ENCODE assay signal across 23 cellular contexts in the genomic region with DNA sequence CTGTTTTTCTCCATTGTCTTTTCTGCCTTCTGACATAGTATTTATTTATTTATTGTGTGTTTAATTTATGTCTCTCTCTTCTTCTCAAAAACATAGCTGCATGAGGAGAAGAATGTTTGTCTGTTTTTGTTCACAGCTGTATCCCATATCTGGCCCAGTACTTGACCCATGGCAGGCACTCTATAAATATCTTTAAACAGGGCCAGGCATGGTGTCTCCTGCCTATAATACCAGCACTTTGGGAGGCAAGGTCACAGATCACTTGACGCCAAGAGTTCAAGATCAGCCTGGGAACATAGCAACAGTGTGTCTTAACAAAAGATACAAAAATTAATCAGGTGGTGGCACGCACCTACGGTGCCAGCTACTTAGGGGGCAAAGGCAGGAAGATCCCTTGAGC.
"Had no signal": no experiment of that assay in that cellular context is flagged by ENCODE, and none has a peak within 500 bp of the region (broad histone marks: within the 10 kb centered on the region; RNA-seq: fewer than 3 reads in every experiment).

No MANE protein-coding gene starts in this region.

- H3K27ac ChIP-seq: epithelial cell of prostate, esophagus squamous epithelium, gastrocnemius medialis, heart right ventricle, left lung, lower lobe of right lung had no signal

- H3K27me3 Mint-ChIP-seq: dendritic cell treated with granulocyte-macrophage colony-stimulating factor and Interleukin-4, amounts not matched to agents 40 ng/mL and 50 ng/mL, for 4 days; naive B cell had no signal

- H3K4me3 ChIP-seq: esophagus squamous epithelium, gastrocnemius medialis, heart right ventricle, left lung, lower lobe of right lung, mucosa of descending colon had no signal

- H3K36me3 ChIP-seq: esophagus squamous epithelium, gastrocnemius medialis, heart right ventricle, left lung, lower lobe of right lung had no signal

- H3K9me3 ChIP-seq: esophagus squamous epithelium, gastrocnemius medialis, heart right ventricle, left lung, lower lobe of right lung, mucosa of descending colon had no signal

- H3K27me3 ChIP-seq: gastrocnemius medialis had no signal

- H3K4me3 Mint-ChIP-seq: dendritic cell treated with granulocyte-macrophage colony-stimulating factor and Interleukin-4, amounts not matched to agents 40 ng/mL and 50 ng/mL, for 4 days; effector memory CD8-positive, alpha-beta T cell; endodermal cell; mesothelial cell of epicardium; naive B cell had no signal

- H3K27ac Mint-ChIP-seq: dendritic cell treated with granulocyte-macrophage colony-stimulating factor and Interleukin-4, amounts not matched to agents 40 ng/mL and 50 ng/mL, for 4 days; effector memory CD8-positive, alpha-beta T cell; endodermal cell; mesothelial cell of epicardium; naive B cell had no signal

- H3K4me1 ChIP-seq: esophagus squamous epithelium, gastrocnemius medialis, heart right ventricle, left lung, lower lobe of right lung had no signal

- H3K9me3 Mint-ChIP-seq: dendritic cell treated with granulocyte-macrophage colony-stimulating factor and Interleukin-4, amounts not matched to agents 40 ng/mL and 50 ng/mL, for 4 days; mesothelial cell of epicardium had no signal

- ATAC-seq: effector memory CD8-positive, alpha-beta T cell; esophagus mucosa; gastrocnemius medialis; left colon; left lung; mucosa of descending colon had no signal

- H3K4me1 Mint-ChIP-seq: naive B cell had no signal

- DNase-seq: cortex of kidney; effector CD8-positive, alpha-beta T cell; effector memory CD8-positive, alpha-beta T cell; erythroblast; esophagus squamous epithelium; foreskin fibroblast; foreskin melanocyte; gastrocnemius medialis; glutamatergic neuron; head of caudate nucleus; heart right ventricle; hippocampal formation; left colon; left lung; lower lobe of right lung; mesenchymal stem cell; mucosa of descending colon; naive B cell had no signal

- H3K36me3 Mint-ChIP-seq: mesothelial cell of epicardium, naive B cell had no signal
